In genomic region chr2:237467447-237468179, GRCh38 we compare ENCODE assay signal across 2 cellular contexts.
TF ChIP-seq lines count a peak whose summit lies in the region.

No MANE protein-coding gene starts in this region.

TF ChIP-seq in SK-N-SH, 30 proteins besides CTCF, POLR2A, EP300 and RAD21 (continued from another document):
- no peak for TF ChIP-seq IRF3 (IDR thresholded peaks at IDR 0.05; ENCODE audit: low read depth, low read length)

TF ChIP-seq in SK-N-SH treated with all-trans-retinoic acid at 6 μM for 48 hours, 23 proteins besides CTCF, POLR2A, EP300 and RAD21 (continued from another document):
- no peak for TF ChIP-seq PATZ1 (CRISPR knock-in tag; IDR thresholded peaks at IDR 0.05; ENCODE audit: borderline replicate concordance)
- no peak for TF ChIP-seq SNAI2 (CRISPR knock-in tag; IDR thresholded peaks at IDR 0.05)
- TF ChIP-seq ZFP30 (CRISPR knock-in tag; IDR thresholded peaks at IDR 0.05): no peak
- TF ChIP-seq BACH2 (CRISPR knock-in tag; IDR thresholded peaks at IDR 0.05; ENCODE audit: borderline replicate concordance): no peak
- TF ChIP-seq RARB (CRISPR knock-in tag; IDR thresholded peaks at IDR 0.05): no peak
- no peak for TF ChIP-seq GLIS3 (CRISPR knock-in tag; IDR thresholded peaks at IDR 0.05)
- no peak for TF ChIP-seq TSHZ2 (CRISPR knock-in tag; IDR thresholded peaks at IDR 0.05)
- no peak for TF ChIP-seq CSRNP3 (CRISPR knock-in tag; IDR thresholded peaks at IDR 0.05)
- TF ChIP-seq ZNF8 (CRISPR knock-in tag; IDR thresholded peaks at IDR 0.05): no peak
- no peak for TF ChIP-seq ZNF565 (CRISPR knock-in tag; conservative IDR thresholded peaks at IDR 0.05; ENCODE audit: low read depth)
- TF ChIP-seq CSDC2 (CRISPR knock-in tag; IDR thresholded peaks at IDR 0.05): no peak
- no peak for TF ChIP-seq ISL1 (CRISPR knock-in tag; IDR thresholded peaks at IDR 0.05)
- no peak for TF ChIP-seq ZNF70 (CRISPR knock-in tag; IDR thresholded peaks at IDR 0.05)
- TF ChIP-seq TOX (CRISPR knock-in tag; IDR thresholded peaks at IDR 0.05; ENCODE audit: borderline replicate concordance): no peak
